In the genomic region with DNA sequence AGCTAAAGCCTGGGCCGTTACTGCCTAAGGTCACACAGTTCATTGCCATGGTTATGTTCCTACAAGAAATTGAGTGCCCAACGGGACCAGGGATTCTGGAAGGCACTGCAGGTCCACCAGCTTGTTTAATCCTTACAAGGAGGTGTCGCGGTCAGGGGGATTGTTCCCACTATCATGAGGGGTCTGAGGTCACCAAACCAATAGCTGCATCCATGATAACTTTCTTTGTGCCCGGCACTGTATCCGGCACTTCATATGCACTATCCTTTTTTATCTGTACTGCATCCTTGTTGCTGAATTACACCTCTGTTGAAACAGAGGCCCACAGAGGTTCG, we compare ENCODE assay signal across 17 cellular contexts.
DNase-seq lines count a peak whose midpoint lies in the region; ATAC-seq, FAIRE-seq and TF ChIP-seq lines count a peak whose summit lies in the region.
"Had no signal": no experiment of that assay in that cellular context is flagged by ENCODE, and none has a peak within 500 bp of the region (broad histone marks: within the 10 kb centered on the region; RNA-seq: fewer than 3 reads in every experiment).

No MANE protein-coding gene starts in this region.

- H3K9me2 ChIP-seq in OCI-LY1 (ENCODE audit: low read depth, low read length): no peaks in the 10 kb centered on the region

- POLR2A ChIA-PET in K562 (lab: Yijun Ruan, JAX): interaction anchor here (0.5 to 1.6 kb wide), 11 partner anchors 9 to 284 kb away, joined by 3 to 6 read pairs (median 3); no protein-coding TSS in a partner anchor

- CTCF ChIA-PET in K562 (lab: Yijun Ruan, JAX; ENCODE audit: low intra/inter-chr PET ratio): interaction anchor here (2.0 to 3.6 kb wide), 2 partner anchors 73 to 293 kb away, joined by 11 to 42 read pairs; no protein-coding TSS in a partner anchor

- WGBS in K562 (ENCODE audit: insufficient coverage, low coverage, missing lambda C conversion rate): 54% methylated on average over 7 of the region's 7 CpGs

- DNase-seq in K562 (ENCODE audit: extremely low read depth in 1 of 4, low spot score in 3 of 4) (no peak), left lobe of liver (ENCODE audit: low spot score) (no peak), omental fat pad (ENCODE audit: low spot score) (no peak), right atrium auricular region (ENCODE audit: low spot score) (no peak), frontal cortex (ENCODE audit: low spot score in 2 of 2) (no peak)
- DNase-seq: cerebellar nuclear complex, naive B cell, NCI-H1048, NCI-H1930, NCI-H2227 treated with DMSO at 0.1 percent for 48 hours had no signal

- FAIRE-seq in K562 (lab: Jason Lieb, UNC) (peak; percentile 11), frontal cortex (lab: Jason Lieb, UNC) (no peak)
- FAIRE-seq: pancreas had no signal

- ATAC-seq in K562 (peak; percentile 22; the same call in 2 of the 3 replicates), left lobe of liver (peak; percentile 31), omental fat pad (ENCODE audit: low FRiP score) (no peak)

- H3K4me1 ChIP-seq in OCI-LY1 (ENCODE audit: insufficient read depth, low read length, severe bottlenecking): peaks cover 53% of the 10 kb centered on the region
- H3K4me1 ChIP-seq in K562 (replicated peaks in 1 of 2; ENCODE audit: control insufficient read depth in 2 of 2, insufficient read depth in 2 of 2, low read length in 2 of 2): peaks cover 2 to 18% of the 10 kb centered on the region in 2 experiments; a peak in 4 of 5 replicates
- H3K4me1 ChIP-seq in right atrium auricular region: peaks cover 0 to 42% of the 10 kb centered on the region in 2 donors
- H3K4me1 ChIP-seq: ascending aorta, pancreas, right lobe of liver had no signal

- H3K4me3 ChIP-seq in OCI-LY1 (ENCODE audit: low read depth, low read length, poor library complexity, severe bottlenecking): no peak overlapping the region
- H3K4me3 ChIP-seq in K562: no peak overlapping the region
- no peak overlapping the region for H3K4me3 ChIP-seq in skin epidermis
- H3K4me3 ChIP-seq in right atrium auricular region: no peak overlapping the region
- H3K4me3 ChIP-seq: ascending aorta, pancreas, right lobe of liver, suprapubic skin, vagina had no signal

- H3K79me2 ChIP-seq in OCI-LY1 (ENCODE audit: insufficient read depth, low read length) (no peaks in the 10 kb centered on the region), K562 (ENCODE audit: control insufficient read depth, insufficient read depth, low read length) (no peaks in the 10 kb centered on the region)

- in situ Hi-C loops in K562 (cut with MboI): loop anchor here (5.0 kb wide), 1 partner anchor 75 kb away; no protein-coding TSS in a partner anchor

- H4K20me1 ChIP-seq in OCI-LY1 (ENCODE audit: insufficient read depth, low read length) (no peaks in the 10 kb centered on the region), K562 (replicated peaks; ENCODE audit: control insufficient read depth, insufficient read depth, low read length) (no peaks in the 10 kb centered on the region)

- H3K27me3 ChIP-seq in OCI-LY1 (ENCODE audit: insufficient read depth, low read length) (no peaks in the 10 kb centered on the region), K562 (ENCODE audit: control insufficient read depth in 2 of 2, insufficient read depth in 2 of 2, low read length in 2 of 2) (no peaks in the 10 kb centered on the region), right atrium auricular region (no peaks in the 10 kb centered on the region)
- H3K27me3 ChIP-seq: ascending aorta, pancreas, right lobe of liver, suprapubic skin, vagina had no signal

- H3K27ac ChIP-seq in OCI-LY1 (ENCODE audit: low read depth, low read length, poor library complexity, severe bottlenecking): peak overlapping the region; percentile 93
- H3K27ac ChIP-seq in K562 (ENCODE audit: extremely low read depth, low read depth, low read length): no peak overlapping the region; the same call in 2 of the 3 replicates
- H3K27ac ChIP-seq in skin epidermis: peak overlapping the region in 15 of 21 experiments; percentile 2 to 90 (median 71)
- no peak overlapping the region for H3K27ac ChIP-seq in right atrium auricular region

- no peaks in the 10 kb centered on the region for H3F3A ChIP-seq in OCI-LY1 (ENCODE audit: insufficient read depth, low read length)

- TF ChIP-seq EP300 in K562 (IDR thresholded peaks at IDR 0.05; ENCODE audit: low read length): no peak

- intact Hi-C loops in K562 (cut with micrococcal nuclease): loop anchor here (1.0 to 10.0 kb wide), 3 partner anchors 74 to 294 kb away; no protein-coding TSS in a partner anchor

- TF ChIP-seq POLR2A in K562 (conservative IDR thresholded peaks at IDR 0.05): no peak

- no peaks in the 10 kb centered on the region for H3K9me3 ChIP-seq in OCI-LY1 (ENCODE audit: low read length)
- no peaks in the 10 kb centered on the region for H3K9me3 ChIP-seq in K562 (replicated peaks; ENCODE audit: control insufficient read depth, insufficient read depth, low read depth, low read length)
- no peaks in the 10 kb centered on the region for H3K9me3 ChIP-seq in right atrium auricular region
- H3K9me3 ChIP-seq: ascending aorta, pancreas, right lobe of liver, suprapubic skin, vagina had no signal

- no peak for TF ChIP-seq RAD21 in K562 (CRISPR knock-in tag; conservative IDR thresholded peaks at IDR 0.05 in 1 of 2, IDR thresholded peaks at IDR 0.05 in 1 of 2)

- H2AFZ ChIP-seq in OCI-LY1 (ENCODE audit: low read length): no peak overlapping the region
- H2AFZ ChIP-seq in K562 (ENCODE audit: low read depth, low read length): no peak overlapping the region

- TF ChIP-seq CTCF in OCI-LY1 (IDR thresholded peaks at IDR 0.05; ENCODE audit: low read length): no peak
- TF ChIP-seq CTCF in K562 (IDR thresholded peaks at IDR 0.05 in 2 of 3, conservative IDR thresholded peaks at IDR 0.05 in 1 of 3; ENCODE audit: insufficient read depth in 2 of 3, low read depth in 1 of 3, low read length in 3 of 3): no peak
- no peak for TF ChIP-seq CTCF in omental fat pad (IDR thresholded peaks at IDR 0.05)
- no peak for TF ChIP-seq CTCF in right atrium auricular region (IDR thresholded peaks at IDR 0.05)

- H3K36me3 ChIP-seq in OCI-LY1 (ENCODE audit: insufficient read depth, low read length) (peaks cover 62% of the 10 kb centered on the region), K562 (ENCODE audit: control insufficient read depth, insufficient read depth, low read length) (peaks cover 61% of the 10 kb centered on the region), right atrium auricular region (peaks cover 40% of the 10 kb centered on the region)

- H3K4me2 ChIP-seq in OCI-LY1 (ENCODE audit: low read length): no peak overlapping the region
- H3K4me2 ChIP-seq in K562 (ENCODE audit: insufficient read depth, low read length): no peak overlapping the region

- H3K9ac ChIP-seq in OCI-LY1 (ENCODE audit: low read length) (no peak overlapping the region), K562 (ENCODE audit: insufficient read depth in 1 of 2, low read depth in 2 of 2, low read length in 2 of 2) (no peak overlapping the region)

- H3K9me1 ChIP-seq in K562 (ENCODE audit: control insufficient read depth, insufficient read depth, low read length): no peaks in the 10 kb centered on the region

- BruUV-seq in K562 (replicated peaks; lab: Mats Ljungman, UMichigan): no TSS peak

TF ChIP-seq in K562, 482 proteins besides CTCF, POLR2A, EP300 and RAD21 (continues in another document):
- TF ChIP-seq JUN (IDR thresholded peaks at IDR 0.05; ENCODE audit: borderline replicate concordance, low read depth, low read length) (no peak), JUN (CRISPR knock-in tag; IDR thresholded peaks at IDR 0.05; ENCODE audit: borderline replicate concordance) (0 out of 2 replicates have a peak, but pooled peaks have one; percentile 35), PCBP1 (IDR thresholded peaks at IDR 0.05; ENCODE audit: low read depth, low read length, poor library complexity, severe bottlenecking) (no peak), XRCC5 (IDR thresholded peaks at IDR 0.05; ENCODE audit: low read depth, low read length) (0 out of 2 replicates have a peak, but pooled peaks have one; percentile 6), ELF1 (tag; IDR thresholded peaks at IDR 0.05) (no peak), TOE1 (IDR thresholded peaks at IDR 0.05; ENCODE audit: borderline replicate concordance) (no peak), TOE1 (CRISPR knock-in tag; IDR thresholded peaks at IDR 0.05; ENCODE audit: borderline replicate concordance, low read depth) (no peak), ARID4B (CRISPR knock-in tag; IDR thresholded peaks at IDR 0.05) (peak; percentile 63), CEBPG (CRISPR knock-in tag; IDR thresholded peaks at IDR 0.05) (0 out of 2 replicates have a peak, but pooled peaks have one; percentile 12), CEBPG (tag; conservative IDR thresholded peaks at IDR 0.05 in 1 of 2, IDR thresholded peaks at IDR 0.05 in 1 of 2) (no peak)

Comparison
In these comparisons a context has a peak if more than half of its experiments do, and no peak if none do; other contexts are left out.
1. H3K27ac ChIP-seq: peak in OCI-LY1 (single experiment) and skin epidermis (15 of 21); none in K562 (single experiment) and right atrium auricular region (0 of 2).